Comparison of ENCODE assay signal across 2 cellular contexts in the genomic region with DNA sequence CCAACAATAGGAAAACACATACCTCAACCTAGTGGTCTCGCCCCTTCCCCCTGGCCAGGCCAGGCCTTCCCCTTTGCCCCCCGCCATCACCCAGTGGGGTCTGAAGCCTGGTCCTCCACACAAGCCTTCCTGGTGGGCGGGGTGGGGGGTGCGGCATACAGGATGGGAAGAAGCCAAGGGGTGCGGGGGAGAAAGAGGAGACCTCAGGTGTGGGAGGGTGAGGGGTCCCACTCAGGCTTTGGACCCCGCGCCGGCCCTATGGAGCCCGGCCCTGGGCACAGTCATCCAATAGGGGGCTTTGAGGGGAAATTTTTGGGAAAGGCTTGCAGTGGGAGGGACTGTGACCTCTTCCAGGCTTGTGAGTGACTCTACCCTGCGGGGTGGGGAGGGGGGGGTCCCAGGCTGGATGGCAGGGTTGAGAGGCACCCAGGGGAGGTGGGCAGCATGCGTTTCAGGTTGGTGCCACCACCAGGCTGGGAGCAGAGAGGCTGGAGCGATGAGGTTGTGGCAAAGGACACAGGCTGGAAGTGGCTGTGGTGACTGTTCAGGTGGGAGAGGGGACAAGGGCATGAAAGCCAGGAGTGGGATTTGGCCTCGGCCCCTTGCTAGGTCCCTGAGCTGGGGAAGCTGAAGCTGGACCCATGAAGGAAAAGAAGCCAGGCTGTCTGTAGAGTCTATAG.
TF ChIP-seq lines count a peak whose summit lies in the region.

No MANE protein-coding gene starts in this region.

TF ChIP-seq in HEK293, 187 proteins besides CTCF, POLR2A, EP300 and RAD21 (continued from another document):
- TF ChIP-seq, protein P1, sequence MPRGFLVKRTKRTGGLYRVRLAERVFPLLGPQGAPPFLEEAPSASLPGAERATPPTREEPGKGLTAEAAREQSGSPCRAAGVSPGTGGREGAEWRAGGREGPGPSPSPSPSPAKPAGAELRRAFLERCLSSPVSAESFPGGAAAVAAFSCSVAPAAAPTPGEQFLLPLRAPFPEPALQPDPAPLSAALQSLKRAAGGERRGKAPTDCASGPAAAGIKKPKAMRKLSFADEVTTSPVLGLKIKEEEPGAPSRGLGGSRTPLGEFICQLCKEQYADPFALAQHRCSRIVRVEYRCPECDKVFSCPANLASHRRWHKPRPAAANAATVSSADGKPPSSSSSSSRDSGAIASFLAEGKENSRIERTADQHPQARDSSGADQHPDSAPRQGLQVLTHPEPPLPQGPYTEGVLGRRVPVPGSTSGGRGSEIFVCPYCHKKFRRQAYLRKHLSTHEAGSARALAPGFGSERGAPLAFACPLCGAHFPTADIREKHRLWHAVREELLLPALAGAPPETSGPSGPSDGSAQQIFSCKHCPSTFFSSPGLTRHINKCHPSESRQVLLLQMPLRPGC (tag by site-specific recombination; IDR thresholded peaks at IDR 0.05), result no peak
- TF ChIP-seq ZNF623 (tag by site-specific recombination; IDR thresholded peaks at IDR 0.05) (no peak), ZBTB48 (tag by site-specific recombination; IDR thresholded peaks at IDR 0.05) (peak; percentile 75)

TF ChIP-seq in GM12878, 131 proteins besides CTCF, POLR2A, EP300 and RAD21:
- no peak for TF ChIP-seq CREB1 (IDR thresholded peaks at IDR 0.05; ENCODE audit: low read depth)
- TF ChIP-seq SIN3A (IDR thresholded peaks at IDR 0.05; ENCODE audit: low read depth, low read length), result no peak
- no peak for TF ChIP-seq SRF (IDR thresholded peaks at IDR 0.05; ENCODE audit: low read depth in 2 of 2, low read length in 2 of 2)
- TF ChIP-seq, protein P2, sequence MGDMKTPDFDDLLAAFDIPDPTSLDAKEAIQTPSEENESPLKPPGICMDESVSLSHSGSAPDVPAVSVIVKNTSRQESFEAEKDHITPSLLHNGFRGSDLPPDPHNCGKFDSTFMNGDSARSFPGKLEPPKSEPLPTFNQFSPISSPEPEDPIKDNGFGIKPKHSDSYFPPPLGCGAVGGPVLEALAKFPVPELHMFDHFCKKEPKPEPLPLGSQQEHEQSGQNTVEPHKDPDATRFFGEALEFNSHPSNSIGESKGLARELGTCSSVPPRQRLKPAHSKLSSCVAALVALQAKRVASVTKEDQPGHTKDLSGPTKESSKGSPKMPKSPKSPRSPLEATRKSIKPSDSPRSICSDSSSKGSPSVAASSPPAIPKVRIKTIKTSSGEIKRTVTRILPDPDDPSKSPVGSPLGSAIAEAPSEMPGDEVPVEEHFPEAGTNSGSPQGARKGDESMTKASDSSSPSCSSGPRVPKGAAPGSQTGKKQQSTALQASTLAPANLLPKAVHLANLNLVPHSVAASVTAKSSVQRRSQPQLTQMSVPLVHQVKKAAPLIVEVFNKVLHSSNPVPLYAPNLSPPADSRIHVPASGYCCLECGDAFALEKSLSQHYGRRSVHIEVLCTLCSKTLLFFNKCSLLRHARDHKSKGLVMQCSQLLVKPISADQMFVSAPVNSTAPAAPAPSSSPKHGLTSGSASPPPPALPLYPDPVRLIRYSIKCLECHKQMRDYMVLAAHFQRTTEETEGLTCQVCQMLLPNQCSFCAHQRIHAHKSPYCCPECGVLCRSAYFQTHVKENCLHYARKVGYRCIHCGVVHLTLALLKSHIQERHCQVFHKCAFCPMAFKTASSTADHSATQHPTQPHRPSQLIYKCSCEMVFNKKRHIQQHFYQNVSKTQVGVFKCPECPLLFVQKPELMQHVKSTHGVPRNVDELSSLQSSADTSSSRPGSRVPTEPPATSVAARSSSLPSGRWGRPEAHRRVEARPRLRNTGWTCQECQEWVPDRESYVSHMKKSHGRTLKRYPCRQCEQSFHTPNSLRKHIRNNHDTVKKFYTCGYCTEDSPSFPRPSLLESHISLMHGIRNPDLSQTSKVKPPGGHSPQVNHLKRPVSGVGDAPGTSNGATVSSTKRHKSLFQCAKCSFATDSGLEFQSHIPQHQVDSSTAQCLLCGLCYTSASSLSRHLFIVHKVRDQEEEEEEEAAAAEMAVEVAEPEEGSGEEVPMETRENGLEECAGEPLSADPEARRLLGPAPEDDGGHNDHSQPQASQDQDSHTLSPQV (IDR thresholded peaks at IDR 0.05), result no peak
- TF ChIP-seq NR2C1 (IDR thresholded peaks at IDR 0.05), result no peak
- TF ChIP-seq, protein P3, sequence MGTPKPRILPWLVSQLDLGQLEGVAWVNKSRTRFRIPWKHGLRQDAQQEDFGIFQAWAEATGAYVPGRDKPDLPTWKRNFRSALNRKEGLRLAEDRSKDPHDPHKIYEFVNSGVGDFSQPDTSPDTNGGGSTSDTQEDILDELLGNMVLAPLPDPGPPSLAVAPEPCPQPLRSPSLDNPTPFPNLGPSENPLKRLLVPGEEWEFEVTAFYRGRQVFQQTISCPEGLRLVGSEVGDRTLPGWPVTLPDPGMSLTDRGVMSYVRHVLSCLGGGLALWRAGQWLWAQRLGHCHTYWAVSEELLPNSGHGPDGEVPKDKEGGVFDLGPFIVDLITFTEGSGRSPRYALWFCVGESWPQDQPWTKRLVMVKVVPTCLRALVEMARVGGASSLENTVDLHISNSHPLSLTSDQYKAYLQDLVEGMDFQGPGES (IDR thresholded peaks at IDR 0.05), result no peak
- no peak for TF ChIP-seq ASH2L (IDR thresholded peaks at IDR 0.05; ENCODE audit: borderline replicate concordance, low read depth)
- TF ChIP-seq HDAC2 (IDR thresholded peaks at IDR 0.05), result no peak
- TF ChIP-seq YY1 (IDR thresholded peaks at IDR 0.05; ENCODE audit: low read depth, low read length), result no peak
- TF ChIP-seq, protein P4, sequence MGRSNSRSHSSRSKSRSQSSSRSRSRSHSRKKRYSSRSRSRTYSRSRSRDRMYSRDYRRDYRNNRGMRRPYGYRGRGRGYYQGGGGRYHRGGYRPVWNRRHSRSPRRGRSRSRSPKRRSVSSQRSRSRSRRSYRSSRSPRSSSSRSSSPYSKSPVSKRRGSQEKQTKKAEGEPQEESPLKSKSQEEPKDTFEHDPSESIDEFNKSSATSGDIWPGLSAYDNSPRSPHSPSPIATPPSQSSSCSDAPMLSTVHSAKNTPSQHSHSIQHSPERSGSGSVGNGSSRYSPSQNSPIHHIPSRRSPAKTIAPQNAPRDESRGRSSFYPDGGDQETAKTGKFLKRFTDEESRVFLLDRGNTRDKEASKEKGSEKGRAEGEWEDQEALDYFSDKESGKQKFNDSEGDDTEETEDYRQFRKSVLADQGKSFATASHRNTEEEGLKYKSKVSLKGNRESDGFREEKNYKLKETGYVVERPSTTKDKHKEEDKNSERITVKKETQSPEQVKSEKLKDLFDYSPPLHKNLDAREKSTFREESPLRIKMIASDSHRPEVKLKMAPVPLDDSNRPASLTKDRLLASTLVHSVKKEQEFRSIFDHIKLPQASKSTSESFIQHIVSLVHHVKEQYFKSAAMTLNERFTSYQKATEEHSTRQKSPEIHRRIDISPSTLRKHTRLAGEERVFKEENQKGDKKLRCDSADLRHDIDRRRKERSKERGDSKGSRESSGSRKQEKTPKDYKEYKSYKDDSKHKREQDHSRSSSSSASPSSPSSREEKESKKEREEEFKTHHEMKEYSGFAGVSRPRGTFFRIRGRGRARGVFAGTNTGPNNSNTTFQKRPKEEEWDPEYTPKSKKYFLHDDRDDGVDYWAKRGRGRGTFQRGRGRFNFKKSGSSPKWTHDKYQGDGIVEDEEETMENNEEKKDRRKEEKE (IDR thresholded peaks at IDR 0.05), result no peak
- TF ChIP-seq CBFB (IDR thresholded peaks at IDR 0.05; ENCODE audit: low read depth), result no peak
